ENCODE assay signal across 16 cellular contexts in the genomic region with DNA sequence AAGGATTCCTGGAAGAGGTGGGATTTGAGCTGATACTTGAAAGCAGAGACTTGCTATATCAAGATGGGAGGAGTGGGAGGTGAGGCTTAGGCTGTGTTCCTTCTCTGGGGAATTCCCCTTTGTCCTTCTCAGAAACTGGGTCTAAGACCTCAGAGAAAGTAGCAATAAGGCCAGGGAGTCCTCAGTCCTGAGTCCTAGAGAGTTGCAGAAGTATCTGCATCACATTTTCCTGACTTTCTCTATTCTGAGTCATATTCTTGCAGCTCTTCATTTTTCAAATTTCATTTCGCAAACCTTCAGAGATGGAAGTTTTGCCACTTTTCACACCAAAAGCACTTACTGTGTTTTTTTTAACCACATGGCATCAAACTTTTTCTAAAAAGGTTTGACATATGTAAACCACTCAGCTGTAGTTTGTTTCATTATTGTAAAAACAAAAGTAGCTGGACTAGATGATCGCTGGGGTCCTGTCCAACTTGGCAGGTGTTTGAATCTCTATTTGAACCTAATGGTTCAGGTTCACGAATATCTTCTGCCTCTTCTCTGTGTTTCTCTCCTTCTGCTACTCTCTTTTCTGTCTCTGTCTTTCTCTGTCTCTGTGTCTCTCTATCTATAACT. TPM values are rescaled to one million over a fixed set of nuclear protein-coding genes. Genes with fewer than 3 reads are reported as not detected.
DNase-seq lines count a peak whose midpoint lies in the region; ATAC-seq, FAIRE-seq and TF ChIP-seq lines count a peak whose summit lies in the region.
"Had no signal": no experiment of that assay in that cellular context is flagged by ENCODE, and none has a peak within 500 bp of the region (broad histone marks: within the 10 kb centered on the region; RNA-seq: fewer than 3 reads in every experiment).

No MANE protein-coding gene starts in this region.

- no peak overlapping the region for H2AFZ ChIP-seq in GM12878 (ENCODE audit: control insufficient read depth, low read depth, low read length)

- peaks cover 34% of the 10 kb centered on the region for H3K4me1 Mint-ChIP-seq in activated T-cell treated with anti-CD3 and anti-CD28 coated beads, Interleukin-2, amount 50 U/mL, for 72 hours (ENCODE audit: low read depth)
- H3K4me1 Mint-ChIP-seq in stimulated activated naive CD8-positive, alpha-beta T cell treated with anti-CD3 and anti-CD28 coated beads, Interleukin-15, amount 100 ng/mL, for 72 hours, result peaks cover 56% of the 10 kb centered on the region
- H3K4me1 Mint-ChIP-seq: B cell had no signal

- H3K4me3 ChIP-seq in GM12878, result no peak overlapping the region
- H3K4me3 ChIP-seq: coronary artery had no signal

- TF ChIP-seq CTCF in GM12878 (IDR thresholded peaks at IDR 0.05 in 2 of 3, conservative IDR thresholded peaks at IDR 0.05 in 1 of 3; ENCODE audit: control insufficient read depth in 2 of 3, extremely low read depth in 1 of 3, insufficient read depth in 1 of 3, low read depth in 3 of 3, low read length in 3 of 3), result no peak

- H3K4me1 ChIP-seq in GM12878 (ENCODE audit: control insufficient read depth, insufficient read depth, low read length), result peaks cover 17% of the 10 kb centered on the region

- TF ChIP-seq RAD21 in GM12878 (IDR thresholded peaks at IDR 0.05; ENCODE audit: insufficient read depth, low read depth, low read length), result no peak

- BruUV-seq in GM12878 (replicated peaks; lab: Mats Ljungman, UMichigan), result no TSS peak

- TF ChIP-seq POLR2A in GM12878 (IDR thresholded peaks at IDR 0.05; ENCODE audit: low read depth, low read length), result no peak

- H3K4me2 ChIP-seq in GM12878 (ENCODE audit: control insufficient read depth, insufficient read depth), result peak overlapping the region; percentile 49

- no peak overlapping the region for H3K27ac ChIP-seq in GM12878 (ENCODE audit: control insufficient read depth, insufficient read depth)

- TF ChIP-seq EP300 in GM12878 (IDR thresholded peaks at IDR 0.05; ENCODE audit: borderline replicate concordance in 1 of 2, control insufficient read depth in 1 of 2, low read depth in 2 of 2, low read length in 2 of 2), result no peak

- in situ Hi-C loops in GM12878 (cut with MboI), result no loop called here

- FAIRE-seq in GM12878 (lab: Jason Lieb, UNC), result peak; percentile 23
- FAIRE-seq: kidney, small intestine, TTC549 had no signal

- no peaks in the 10 kb centered on the region for H3K27me3 Mint-ChIP-seq in activated T-cell treated with anti-CD3 and anti-CD28 coated beads, Interleukin-2, amount 50 U/mL, for 72 hours (ENCODE audit: low read depth)
- no peaks in the 10 kb centered on the region for H3K27me3 Mint-ChIP-seq in stimulated activated naive CD8-positive, alpha-beta T cell treated with anti-CD3 and anti-CD28 coated beads, Interleukin-15, amount 100 ng/mL, for 72 hours
- H3K27me3 Mint-ChIP-seq: B cell; naive thymus-derived CD8-positive, alpha-beta T cell had no signal

- H3K27me3 ChIP-seq in GM12878 (replicated peaks in 1 of 2; ENCODE audit: control insufficient read depth in 2 of 2, insufficient read depth in 2 of 2, low read length in 1 of 2), result no peaks in the 10 kb centered on the region

- peak overlapping the region in 1 of 2 donors; percentile 55 for H3K4me3 Mint-ChIP-seq in activated T-cell treated with anti-CD3 and anti-CD28 coated beads, Interleukin-2, amount 50 U/mL, for 72 hours
- peak overlapping the region; percentile 27 to 48 for H3K4me3 Mint-ChIP-seq in stimulated activated naive CD8-positive, alpha-beta T cell treated with anti-CD3 and anti-CD28 coated beads, Interleukin-15, amount 100 ng/mL, for 72 hours
- H3K4me3 Mint-ChIP-seq: B cell, H9 had no signal

- ATAC-seq in activated T-cell treated with anti-CD3 and anti-CD28 coated beads, Interleukin-2, amount 50 U/mL, for 72 hours (replicated peaks in 1 of 2), result peak; percentile 78 to 83
- ATAC-seq in HG02798 (IDR thresholded peaks at IDR 0.05; ENCODE audit: poor library complexity, unreplicated experiment) (peak; percentile 63), GM12878 (peak; percentile 66), HG03097 (IDR thresholded peaks at IDR 0.05; ENCODE audit: low FRiP score, unreplicated experiment) (no peak)
- peak; percentile 90 for ATAC-seq in stimulated activated naive CD8-positive, alpha-beta T cell treated with anti-CD3 and anti-CD28 coated beads, Interleukin-15, amount 100 ng/mL, for 72 hours
- ATAC-seq: naive thymus-derived CD8-positive, alpha-beta T cell had no signal

- WGBS in GM12878 (ENCODE audit: insufficient coverage, insufficient replicate concordance, low lambda C conversion rate, missing lambda C conversion rate), result 23% methylated on average over 3 of the region's 3 CpGs

- H3K79me2 ChIP-seq in GM12878 (ENCODE audit: control insufficient read depth, insufficient read depth, low read length), result no peaks in the 10 kb centered on the region

- SMC1A ChIA-PET in GM12878 (lab: Charles Lee; ENCODE audit: uncharacterized antibody, unreplicated experiment), result interaction anchor here (0.5 to 2.6 kb wide), 16 partner anchors 10 to 321 kb away, joined by 3 to 11 read pairs (median 4); a partner anchor contains a TSS

- no peaks in the 10 kb centered on the region for H3K36me3 ChIP-seq in GM12878 (ENCODE audit: control insufficient read depth in 2 of 2, insufficient read depth in 2 of 2, low read length in 1 of 2)

- no peak overlapping the region for H3K9ac ChIP-seq in GM12878 (ENCODE audit: control insufficient read depth, insufficient read depth, low read length)

- H3K27ac Mint-ChIP-seq in activated T-cell treated with anti-CD3 and anti-CD28 coated beads, Interleukin-2, amount 50 U/mL, for 72 hours, result peak overlapping the region; percentile 1
- no peak overlapping the region for H3K27ac Mint-ChIP-seq in stimulated activated naive CD8-positive, alpha-beta T cell treated with anti-CD3 and anti-CD28 coated beads, Interleukin-15, amount 100 ng/mL, for 72 hours
- H3K27ac Mint-ChIP-seq: B cell, H9 had no signal

- CTCF ChIA-PET in GM12878 (lab: Yijun Ruan, JAX), result interaction anchor here (0.8 to 2.3 kb wide), 10 partner anchors 9 to 449 kb away, joined by 3 to 8 read pairs (median 4); no protein-coding TSS in a partner anchor

- intact Hi-C loops in GM12878 (cut with micrococcal nuclease; ENCODE audit: unreplicated experiment) (no loop called here), head of caudate nucleus (cut with DNase I) (no loop called here)

- POLR2A ChIA-PET in GM12878 (lab: Charles Lee), result interaction anchor here (1.2 kb wide), 1 partner anchor 33 kb away, joined by 3 read pairs; no protein-coding TSS in a partner anchor

- RAD21 ChIA-PET in GM12878 (lab: Charles Lee; ENCODE audit: unreplicated experiment), result interaction anchor here (1.1 to 1.6 kb wide), 3 partner anchors 32 to 115 kb away, joined by 3 to 7 read pairs (median 5); no protein-coding TSS in a partner anchor

- DNase-seq in activated T-cell treated with anti-CD3 and anti-CD28 coated beads, Interleukin-2, amount 50 U/mL, for 72 hours, result no peak
- DNase-seq in activated T-cell treated with anti-CD3 and anti-CD28 coated beads for 4 hours (no peak), GM12878 (ENCODE audit: low read depth, low spot score) (no peak), head of caudate nucleus (no peak), SKM-1 treated with dmso at 0.1 percent for 144 hours (lab: John Stamatoyannopoulos, UW; ENCODE audit: unreplicated experiment) (no peak)
- DNase-seq in stimulated activated naive CD8-positive, alpha-beta T cell treated with anti-CD3 and anti-CD28 coated beads, Interleukin-15, amount 100 ng/mL, for 72 hours, result no peak
- DNase-seq: H9; kidney; naive thymus-derived CD8-positive, alpha-beta T cell; RPMI8226; small intestine had no signal

- no peaks in the 10 kb centered on the region for H3K9me3 ChIP-seq in GM12878 (replicated peaks; ENCODE audit: control insufficient read depth, insufficient read depth, low read length)

- H3K9me3 Mint-ChIP-seq in activated T-cell treated with anti-CD3 and anti-CD28 coated beads, Interleukin-2, amount 50 U/mL, for 72 hours, result no peaks in the 10 kb centered on the region
- H3K9me3 Mint-ChIP-seq in stimulated activated naive CD8-positive, alpha-beta T cell treated with anti-CD3 and anti-CD28 coated beads, Interleukin-15, amount 100 ng/mL, for 72 hours, result no peaks in the 10 kb centered on the region
- H3K9me3 Mint-ChIP-seq: H9 had no signal

- no peaks in the 10 kb centered on the region for H3K36me3 Mint-ChIP-seq in activated T-cell treated with anti-CD3 and anti-CD28 coated beads, Interleukin-2, amount 50 U/mL, for 72 hours (ENCODE audit: insufficient read depth in 2 of 2)
- H3K36me3 Mint-ChIP-seq: naive thymus-derived CD8-positive, alpha-beta T cell had no signal

- no peaks in the 10 kb centered on the region for H4K20me1 ChIP-seq in GM12878 (ENCODE audit: control insufficient read depth, insufficient read depth)

TF ChIP-seq in GM12878, 131 proteins besides CTCF, POLR2A, EP300 and RAD21:
- TF ChIP-seq IKZF2 (IDR thresholded peaks at IDR 0.05), result 0 out of 4 replicates have a peak, but pooled peaks of 1 of the 2 experiments have one; percentile 9
- TF ChIP-seq, protein P1, sequence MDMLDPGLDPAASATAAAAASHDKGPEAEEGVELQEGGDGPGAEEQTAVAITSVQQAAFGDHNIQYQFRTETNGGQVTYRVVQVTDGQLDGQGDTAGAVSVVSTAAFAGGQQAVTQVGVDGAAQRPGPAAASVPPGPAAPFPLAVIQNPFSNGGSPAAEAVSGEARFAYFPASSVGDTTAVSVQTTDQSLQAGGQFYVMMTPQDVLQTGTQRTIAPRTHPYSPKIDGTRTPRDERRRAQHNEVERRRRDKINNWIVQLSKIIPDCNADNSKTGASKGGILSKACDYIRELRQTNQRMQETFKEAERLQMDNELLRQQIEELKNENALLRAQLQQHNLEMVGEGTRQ (IDR thresholded peaks at IDR 0.05; ENCODE audit: borderline replicate concordance, low read depth, low read length), result no peak

RNA-seq across cellular contexts. Expression of a gene that starts 21.3 kb away (rescaled TPM):
- total RNA-seq in activated T-cell treated with anti-CD3 and anti-CD28 coated beads, Interleukin-2, amount 50 U/mL, for 72 hours, result 1 to 10 TPM; 1.3 to 2.0 TPM
- total RNA-seq in GM12878 (2013; cell fraction: nucleolus; rRNA removed), result 7.5 and 9.9 TPM in 2 replicates
- total RNA-seq in GM12878 (2014; rRNA removed) (0.49 and 2.7 TPM in 2 replicates), GM12878 (2014; rRNA removed; fragmentation: Illumina TruSeq; extraction: Trizol) (0.67 and 0.92 TPM in 2 replicates), GM12878 (2021) (0.72 and 0.96 TPM in 2 replicates)
- 0.55 TPM for polyA plus RNA-seq in GM12878 (2011; ENCODE audit: low read depth)
- polyA plus RNA-seq in GM12878 (2011; rRNA removed) (1.2 and 1.8 TPM in 2 replicates), GM12878 (2014; fragmentation: Illumina TruSeq; extraction: Trizol) (1.1 and 1.6 TPM in 2 replicates), GM12878 (2014; fragmentation: Nextera tagmentation; extraction: Ambion mirVana) (under 1 TPM; 0.13 to 0.29 TPM), GM12878 (2014; rRNA removed) (1.1 and 1.3 TPM in 2 replicates), GM12878 (2016; fragmentation: Nextera tagmentation; extraction: Ambion mirVana) (under 1 TPM; 0.33 to 0.68 TPM)
- polyA plus RNA-seq in GM12878 (2011; cell fraction: cytosol; rRNA removed), result 1.5 and 2.1 TPM in 2 replicates
- polyA plus RNA-seq in GM12878 (2011; cell fraction: nucleus; rRNA removed), result 10.8 and 11.0 TPM in 2 replicates
- polyA plus RNA-seq in GM12878 (2012), result 0.89 and 1.3 TPM in 2 replicates
- polyA minus RNA-seq in GM12878 (2011; rRNA and poly(A)+ RNA removed), result 0.66 and 0.72 TPM in 2 replicates
- 0.31 TPM in 1 of 2 replicates, not detected in the other for polyA minus RNA-seq in GM12878 (2011; cell fraction: cytosol; rRNA and poly(A)+ RNA removed)
- polyA minus RNA-seq in GM12878 (2011; cell fraction: nucleus; rRNA and poly(A)+ RNA removed), result 1.6 and 3.9 TPM in 2 replicates
